8 cellular contexts compared by ENCODE assay signal in the genomic region with DNA sequence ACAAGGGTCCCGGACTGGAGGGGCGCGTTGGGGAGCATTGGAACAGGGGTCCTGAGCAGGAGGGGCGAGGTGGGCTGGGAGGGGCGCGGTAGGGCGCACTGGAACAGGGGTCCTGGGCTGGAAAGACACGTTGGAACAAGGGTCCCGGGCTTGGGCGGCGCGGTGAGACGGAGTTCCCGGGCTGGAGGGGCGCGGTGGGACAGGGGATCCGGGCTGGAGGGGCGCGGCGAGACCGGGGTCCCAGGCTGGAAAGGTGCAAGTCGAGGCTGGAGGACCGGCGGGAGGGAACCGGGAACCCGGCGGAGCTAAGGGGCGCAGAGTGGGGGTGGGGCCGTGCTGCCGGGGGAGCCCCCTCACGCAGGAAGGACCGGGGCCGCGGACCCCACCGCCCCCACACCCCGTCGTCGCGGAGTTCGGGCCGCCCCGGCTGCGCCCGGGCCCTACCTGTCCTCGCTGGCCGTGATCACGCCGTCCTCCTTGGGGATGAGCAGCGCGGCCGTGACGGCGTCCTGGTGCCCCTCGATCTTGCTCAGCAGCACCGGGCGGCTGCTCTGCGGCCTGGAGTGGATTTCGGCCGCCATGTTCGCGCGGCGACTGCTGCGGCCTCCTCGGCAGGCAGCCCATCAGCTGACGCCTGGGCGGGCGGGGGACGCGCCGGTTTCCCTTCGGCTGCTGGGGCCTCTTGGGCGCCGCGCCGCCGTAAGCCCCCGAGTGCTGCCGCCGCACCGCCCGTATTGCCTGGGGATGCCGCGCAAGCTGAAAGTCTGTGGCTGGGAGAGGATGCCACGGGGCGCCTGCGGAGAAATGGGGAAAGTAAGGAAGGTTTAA. TPM values are rescaled to one million over a fixed set of nuclear protein-coding genes. Genes with fewer than 3 reads are reported as not detected.
DNase-seq lines count a peak whose midpoint lies in the region; ATAC-seq and TF ChIP-seq lines count a peak whose summit lies in the region.

A gene with protein sequence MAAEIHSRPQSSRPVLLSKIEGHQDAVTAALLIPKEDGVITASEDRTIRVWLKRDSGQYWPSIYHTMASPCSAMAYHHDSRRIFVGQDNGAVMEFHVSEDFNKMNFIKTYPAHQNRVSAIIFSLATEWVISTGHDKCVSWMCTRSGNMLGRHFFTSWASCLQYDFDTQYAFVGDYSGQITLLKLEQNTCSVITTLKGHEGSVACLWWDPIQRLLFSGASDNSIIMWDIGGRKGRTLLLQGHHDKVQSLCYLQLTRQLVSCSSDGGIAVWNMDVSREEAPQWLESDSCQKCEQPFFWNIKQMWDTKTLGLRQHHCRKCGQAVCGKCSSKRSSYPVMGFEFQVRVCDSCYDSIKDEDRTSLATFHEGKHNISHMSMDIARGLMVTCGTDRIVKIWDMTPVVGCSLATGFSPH (minus strand): TSS at position 632 of the 828 bp plus-strand sequence. CDS start 51 bp downstream, at position 581.

- H3F3A ChIP-seq in DOHH2 (ENCODE audit: control insufficient read depth, insufficient read depth), result no peaks in the 10 kb centered on the region; the same call in 1 of the 2 replicates

- H3K4me3 Mint-ChIP-seq in activated T-helper 17 cell treated with anti-CD3 and anti-CD28 coated beads, Interleukin-2, amount 50 U/mL, for 72 hours, result peak within 1 kb of the TSS; percentile 90
- peak within 1 kb of the TSS; percentile 90 to 96 (median 92) for H3K4me3 Mint-ChIP-seq in naive thymus-derived CD8-positive, alpha-beta T cell
- H3K4me3 Mint-ChIP-seq in stimulated activated naive B cell treated with anti-CD40 and anti-IgM and Interleukin-4, amounts not matched to agents 10 μg/mL and 1 μg/mL and 100 μg/mL, for 72 hours, result peak within 1 kb of the TSS; percentile 95 to 100

- H2AFZ ChIP-seq in KMS-11 (ENCODE audit: low read depth) (peak within 1 kb of the TSS; percentile 60), fibroblast of lung (ENCODE audit: low read length) (peak within 1 kb of the TSS; percentile 77)

- peaks cover 4% of the 10 kb centered on the region for H3K9me3 Mint-ChIP-seq in activated T-helper 17 cell treated with anti-CD3 and anti-CD28 coated beads, Interleukin-2, amount 50 U/mL, for 72 hours
- peaks cover 0 to 4% (median 0%) of the 10 kb centered on the region in 9 donors for H3K9me3 Mint-ChIP-seq in naive thymus-derived CD8-positive, alpha-beta T cell
- peaks cover 4 to 8% of the 10 kb centered on the region in 2 donors for H3K9me3 Mint-ChIP-seq in stimulated activated naive B cell treated with anti-CD40 and anti-IgM and Interleukin-4, amounts not matched to agents 10 μg/mL and 1 μg/mL and 100 μg/mL, for 72 hours

- H3K9me2 ChIP-seq in DOHH2 (replicated peaks; ENCODE audit: control insufficient read depth, low read length), result no peaks in the 10 kb centered on the region

- H3K9ac ChIP-seq in KMS-11 (peak within 1 kb of the TSS; percentile 76), fibroblast of lung (ENCODE audit: insufficient read depth, low read length) (peak within 1 kb of the TSS; percentile 94)

- peaks cover 32% of the 10 kb centered on the region for H3K36me3 Mint-ChIP-seq in activated T-helper 17 cell treated with anti-CD3 and anti-CD28 coated beads, Interleukin-2, amount 50 U/mL, for 72 hours (ENCODE audit: low read depth)
- H3K36me3 Mint-ChIP-seq in naive thymus-derived CD8-positive, alpha-beta T cell, result peaks cover 0 to 4% (median 4%) of the 10 kb centered on the region in 3 donors
- H3K36me3 Mint-ChIP-seq in stimulated activated naive B cell treated with anti-CD40 and anti-IgM and Interleukin-4, amounts not matched to agents 10 μg/mL and 1 μg/mL and 100 μg/mL, for 72 hours, result peaks cover 20 to 22% of the 10 kb centered on the region in 2 donors

- no peaks in the 10 kb centered on the region for H3K79me2 ChIP-seq in DOHH2 (ENCODE audit: control insufficient read depth, low read length)
- peaks cover 3% of the 10 kb centered on the region; the same call in 1 of the 2 replicates for H3K79me2 ChIP-seq in KMS-11 (ENCODE audit: insufficient read depth, low read depth)
- H3K79me2 ChIP-seq in fibroblast of lung (ENCODE audit: control insufficient read depth, insufficient read depth, low read length), result peaks cover 38% of the 10 kb centered on the region

- H4K20me1 ChIP-seq in DOHH2 (ENCODE audit: control insufficient read depth, insufficient read depth, low read depth, low read length) (no peaks in the 10 kb centered on the region), KMS-11 (ENCODE audit: insufficient read depth) (no peaks in the 10 kb centered on the region), fibroblast of lung (ENCODE audit: control insufficient read depth, extremely low read depth, insufficient read depth, low read length) (no peaks in the 10 kb centered on the region)

- peak; percentile 67 for ATAC-seq in GM21786 (IDR thresholded peaks at IDR 0.05; ENCODE audit: unreplicated experiment)
- ATAC-seq in activated T-helper 17 cell treated with anti-CD3 and anti-CD28 coated beads, Interleukin-2, amount 50 U/mL, for 72 hours (replicated peaks), result peak; percentile 52
- peak; percentile 93 to 95 for ATAC-seq in naive thymus-derived CD8-positive, alpha-beta T cell
- peak; percentile 94 to 97 for ATAC-seq in stimulated activated naive B cell treated with anti-CD40 and anti-IgM and Interleukin-4, amounts not matched to agents 10 μg/mL and 1 μg/mL and 100 μg/mL, for 72 hours (replicated peaks)

- POLR2A ChIA-PET in RWPE1 (lab: Yijun Ruan, JAX; ENCODE audit: low non-redundant PET), result no interaction called here
- POLR2A ChIA-PET in naive thymus-derived CD8-positive, alpha-beta T cell (lab: Charles Lee), result interaction anchor here (0.8 to 3.9 kb wide), 6 partner anchors 9 to 106 kb away, joined by 3 to 35 read pairs (median 4); a partner anchor contains a TSS

- peak within 1 kb of the TSS; percentile 91 for H3K27ac Mint-ChIP-seq in activated T-helper 17 cell treated with anti-CD3 and anti-CD28 coated beads, Interleukin-2, amount 50 U/mL, for 72 hours
- peak within 1 kb of the TSS; percentile 70 to 92 (median 88) for H3K27ac Mint-ChIP-seq in naive thymus-derived CD8-positive, alpha-beta T cell
- peak within 1 kb of the TSS; percentile 98 for H3K27ac Mint-ChIP-seq in stimulated activated naive B cell treated with anti-CD40 and anti-IgM and Interleukin-4, amounts not matched to agents 10 μg/mL and 1 μg/mL and 100 μg/mL, for 72 hours

- DNase-seq in RWPE1 (ENCODE audit: low spot score), result peak; percentile 91
- DNase-seq in fibroblast of lung (ENCODE audit: low read depth in 2 of 2), result peak; percentile 88 to 89
- peak; percentile 62 to 82 (median 73) for DNase-seq in naive thymus-derived CD8-positive, alpha-beta T cell
- peak; percentile 83 for DNase-seq in stimulated activated naive B cell treated with anti-CD40 and anti-IgM and Interleukin-4, amounts not matched to agents 10 μg/mL and 1 μg/mL and 100 μg/mL, for 72 hours

- TF ChIP-seq CTCF in DOHH2 (IDR thresholded peaks at IDR 0.05; ENCODE audit: low read depth, low read length, poor library complexity, severe bottlenecking), result no peak
- TF ChIP-seq CTCF in KMS-11 (conservative IDR thresholded peaks at IDR 0.05; ENCODE audit: low read depth, low read length), result no peak
- no peak for TF ChIP-seq CTCF in RWPE1 (conservative IDR thresholded peaks at IDR 0.05; ENCODE audit: low read depth)
- TF ChIP-seq CTCF in fibroblast of lung (conservative IDR thresholded peaks at IDR 0.05 in 1 of 2, IDR thresholded peaks at IDR 0.05 in 1 of 2; ENCODE audit: low read depth in 1 of 2, low read length in 2 of 2), result no peak

- H3K27me3 ChIP-seq in DOHH2 (ENCODE audit: control insufficient read depth, low read length) (peaks cover 14% of the 10 kb centered on the region), KMS-11 (ENCODE audit: insufficient read depth, low read depth) (no peaks in the 10 kb centered on the region), fibroblast of lung (ENCODE audit: control insufficient read depth, insufficient read depth, low read length) (no peaks in the 10 kb centered on the region)

- peaks cover 41% of the 10 kb centered on the region for H3K4me1 Mint-ChIP-seq in activated T-helper 17 cell treated with anti-CD3 and anti-CD28 coated beads, Interleukin-2, amount 50 U/mL, for 72 hours
- H3K4me1 Mint-ChIP-seq in naive thymus-derived CD8-positive, alpha-beta T cell, result peaks cover 28 to 52% (median 47%) of the 10 kb centered on the region in 4 donors
- H3K4me1 Mint-ChIP-seq in stimulated activated naive B cell treated with anti-CD40 and anti-IgM and Interleukin-4, amounts not matched to agents 10 μg/mL and 1 μg/mL and 100 μg/mL, for 72 hours, result peaks cover 34 to 40% of the 10 kb centered on the region in 2 donors

- no peaks in the 10 kb centered on the region for H3K27me3 Mint-ChIP-seq in activated T-helper 17 cell treated with anti-CD3 and anti-CD28 coated beads, Interleukin-2, amount 50 U/mL, for 72 hours
- no peaks in the 10 kb centered on the region for H3K27me3 Mint-ChIP-seq in naive thymus-derived CD8-positive, alpha-beta T cell
- no peaks in the 10 kb centered on the region for H3K27me3 Mint-ChIP-seq in stimulated activated naive B cell treated with anti-CD40 and anti-IgM and Interleukin-4, amounts not matched to agents 10 μg/mL and 1 μg/mL and 100 μg/mL, for 72 hours

- CTCF ChIA-PET in RWPE1 (lab: Yijun Ruan, JAX), result interaction anchor here (0.6 to 0.7 kb wide), 2 partner anchors 30 to 387 kb away, joined by 3 read pairs; no protein-coding TSS in a partner anchor

- H3K4me2 ChIP-seq in DOHH2 (ENCODE audit: low read length) (peak within 1 kb of the TSS; percentile 85), KMS-11 (peak within 1 kb of the TSS; percentile 63), fibroblast of lung (ENCODE audit: extremely low read depth, insufficient read depth, low read length) (peak within 1 kb of the TSS; percentile 86)

- peaks cover 12% of the 10 kb centered on the region for H3K4me1 ChIP-seq in DOHH2 (ENCODE audit: control insufficient read depth, low read length)
- H3K4me1 ChIP-seq in KMS-11 (ENCODE audit: low read depth, poor library complexity, severe bottlenecking), result peaks cover 16% of the 10 kb centered on the region
- peaks cover 12% of the 10 kb centered on the region for H3K4me1 ChIP-seq in fibroblast of lung (ENCODE audit: control insufficient read depth, extremely low read depth, insufficient read depth, low read length)

- H3K36me3 ChIP-seq in DOHH2 (ENCODE audit: control insufficient read depth, low read length) (no peaks in the 10 kb centered on the region), KMS-11 (ENCODE audit: insufficient read depth) (no peaks in the 10 kb centered on the region), fibroblast of lung (ENCODE audit: control insufficient read depth, insufficient read depth, low read length) (no peaks in the 10 kb centered on the region)

- H3K27ac ChIP-seq in DOHH2 (ENCODE audit: low read depth, low read length), result no peak within 1 kb of the TSS
- H3K27ac ChIP-seq in KMS-11, result no peak within 1 kb of the TSS
- H3K27ac ChIP-seq in RWPE1, result peak within 1 kb of the TSS; percentile 86
- H3K27ac ChIP-seq in fibroblast of lung (ENCODE audit: insufficient read depth, low read length), result peak within 1 kb of the TSS; percentile 86

- peak within 1 kb of the TSS; percentile 84 for H3K4me3 ChIP-seq in DOHH2 (ENCODE audit: low read length)
- H3K4me3 ChIP-seq in KMS-11 (IDR thresholded peaks at IDR 0.05; ENCODE audit: insufficient read depth, low read depth, low read length), result no peak within 1 kb of the TSS
- H3K4me3 ChIP-seq in fibroblast of lung (replicated peaks in 1 of 4; ENCODE audit: control extremely low read depth in 1 of 4, insufficient read depth in 1 of 4, low read depth in 3 of 4, low read length in 4 of 4), result peak within 1 kb of the TSS; percentile 80 to 86 (median 82)

- H3K9me3 ChIP-seq in DOHH2 (ENCODE audit: control insufficient read depth, insufficient read depth, low read length), result no peaks in the 10 kb centered on the region
- H3K9me3 ChIP-seq in fibroblast of lung (ENCODE audit: control insufficient read depth, insufficient read depth, low read depth, low read length), result no peaks in the 10 kb centered on the region

RNA-seq across cellular contexts. Expression of the gene that starts here (rescaled TPM):
- 10 to 100 TPM; 31.4 to 40.6 TPM for total RNA-seq in activated T-helper 17 cell treated with anti-CD3 and anti-CD28 coated beads, Interleukin-2, amount 50 U/mL, for 72 hours
- total RNA-seq in fibroblast of lung, result 107 and 156 TPM in 2 replicates
- 59.2 and 79.1 TPM in 2 replicates for polyA plus RNA-seq in fibroblast of lung
- 38.4 and 53.2 TPM in 2 replicates for polyA plus RNA-seq in fibroblast of lung (2012)
- 151 and 153 TPM in 2 replicates for polyA minus RNA-seq in fibroblast of lung (ENCODE audit: low replicate concordance)
- total RNA-seq in naive thymus-derived CD8-positive, alpha-beta T cell, result 10 to 100 TPM; 31.8 to 32.0 TPM
- polyA plus RNA-seq in naive thymus-derived CD8-positive, alpha-beta T cell, result 10 to 100 TPM; 15.7 to 24.1 (median 19.1) TPM

Comparison
In these comparisons a context has a peak if more than half of its experiments do, and no peak if none do; other contexts are left out.
1. H3K27ac ChIP-seq: peak in RWPE1 (single experiment) and fibroblast of lung (single experiment); none in DOHH2 (single experiment) and KMS-11 (single experiment).
2. Peak in every context shown above with its lines, with median percentiles within 50 percentile points of each other: H3K4me2 ChIP-seq, ATAC-seq, DNase-seq, H3K27ac Mint-ChIP-seq and H3K4me3 Mint-ChIP-seq.